Comparison of ENCODE assay signal across 8 cellular contexts in the genomic region with DNA sequence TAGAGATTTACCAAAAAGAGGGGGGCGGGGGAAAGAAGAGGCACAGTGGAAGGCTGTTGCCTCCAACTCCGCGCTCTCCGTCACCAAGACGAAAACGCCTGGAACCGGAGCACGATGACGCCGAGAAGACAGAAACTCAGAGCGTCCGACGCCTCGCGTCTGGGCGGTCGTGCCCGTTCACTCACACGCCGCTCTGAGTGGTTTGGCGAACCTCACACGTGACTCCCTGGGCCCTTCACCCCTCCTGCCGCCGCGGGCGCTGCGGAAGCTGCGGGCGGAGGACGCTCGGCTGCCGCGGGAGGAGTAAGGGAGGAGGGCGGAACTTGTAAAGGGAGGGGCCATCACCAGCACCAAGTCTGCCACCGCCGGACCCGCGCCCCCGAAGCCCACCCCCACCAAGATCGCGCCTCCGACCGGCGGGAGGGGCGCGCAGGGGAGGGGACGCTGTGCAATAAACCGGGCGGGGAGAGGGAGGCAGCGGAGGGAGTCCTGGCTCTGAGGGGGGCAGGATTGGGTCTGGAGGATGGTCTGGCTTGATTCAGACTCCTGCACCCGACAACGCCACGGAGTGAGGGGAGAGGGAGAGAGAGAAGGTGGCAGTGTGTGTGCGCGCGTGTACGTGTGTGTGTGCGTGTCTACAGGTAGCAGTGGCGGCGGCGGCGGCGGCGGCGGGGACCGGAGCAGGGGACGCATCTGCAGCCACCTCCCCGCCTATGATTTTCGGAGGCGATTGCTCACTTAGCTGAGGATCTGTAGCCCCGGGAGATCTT.
A peak's percentile ranks its signal among the peaks of the same experiment; 100 is the strongest.
DNase-seq lines count a peak whose midpoint lies in the region; ATAC-seq lines count a peak whose summit lies in the region.

No MANE protein-coding gene starts in this region.

- H3K4me1 ChIP-seq in duodenal mucosa (ENCODE audit: control insufficient read depth in 1 of 2, insufficient read depth in 2 of 2, low read length in 2 of 2) = peaks cover 12 to 31% of the 10 kb centered on the region in 2 donors

- peak; percentile 84 for DNase-seq in AG08395 (ENCODE audit: low spot score)
- DNase-seq in NCI-H1930 (lab: John Stamatoyannopoulos, UW) = peak; percentile 72 to 73
- DNase-seq in UCSD-AML1 (lab: John Stamatoyannopoulos, UW; ENCODE audit: unreplicated experiment) = peak; percentile 52
- peak; percentile 93 for DNase-seq in left kidney (ENCODE audit: low read depth, low spot score)
- DNase-seq in stimulated activated CD4-positive, alpha-beta T cell treated with anti-CD3 and anti-CD28 coated beads, Interleukin-2, amount 100 ng/mL, for 48 hours = peak; percentile 17 to 31

- peaks cover 23 to 51% of the 10 kb centered on the region in 2 donors for H3K27me3 ChIP-seq in duodenal mucosa (ENCODE audit: control insufficient read depth in 1 of 2, insufficient read depth in 2 of 2, low read length in 2 of 2)

- H3K9ac ChIP-seq in duodenal mucosa (ENCODE audit: low read depth in 1 of 2, low read length in 2 of 2) = peak overlapping the region; percentile 24 to 47

- H3K4me3 ChIP-seq in duodenal mucosa (ENCODE audit: low read depth in 1 of 2, low read length in 2 of 2) = peak overlapping the region; percentile 68 to 75

- H3K9me3 ChIP-seq in duodenal mucosa (ENCODE audit: control insufficient read depth in 1 of 2, low read length in 2 of 2) = no peaks in the 10 kb centered on the region

- peak overlapping the region; percentile 63 for H3K27ac ChIP-seq in duodenal mucosa (ENCODE audit: low read depth, low read length)

- ATAC-seq in GM18517 (IDR thresholded peaks at IDR 0.05; ENCODE audit: unreplicated experiment) = peak; percentile 91
- ATAC-seq in HG02981 (IDR thresholded peaks at IDR 0.05; ENCODE audit: unreplicated experiment) = peak; percentile 93

- no peaks in the 10 kb centered on the region for H3K36me3 ChIP-seq in duodenal mucosa (ENCODE audit: control insufficient read depth in 1 of 2, insufficient read depth in 2 of 2, low read length in 2 of 2)

Comparison
In these comparisons a context has a peak if more than half of its experiments do, and no peak if none do; other contexts are left out.
1. Peak in every context shown above with its lines: DNase-seq, ATAC-seq, H3K4me3 ChIP-seq and H3K27ac ChIP-seq.
2. DNase-seq: peak in every context shown above with its lines; median percentile 93 in left kidney; 84 in AG08395; 72 in NCI-H1930; 52 in UCSD-AML1; 24 in stimulated activated CD4-positive, alpha-beta T cell treated with anti-CD3 and anti-CD28 coated beads, Interleukin-2, amount 100 ng/mL, for 48 hours.